ENCODE assay signal across 19 cellular contexts in genomic region chr18:46060359-46060841, GRCh38. TPM values are rescaled to one million over a fixed set of nuclear protein-coding genes. Genes with fewer than 3 reads are reported as not detected.
DNase-seq lines count a peak whose midpoint lies in the region; ATAC-seq and FAIRE-seq lines count a peak whose summit lies in the region.
"Had no signal": no experiment of that assay in that cellular context is flagged by ENCODE, and none has a peak within 500 bp of the region (broad histone marks: within the 10 kb centered on the region; RNA-seq: fewer than 3 reads in every experiment).

No MANE protein-coding gene starts in this region.

- H3K9me3 ChIP-seq in small intestine (ENCODE audit: control insufficient read depth, low read depth): no peaks in the 10 kb centered on the region
- H3K9me3 ChIP-seq: BLaER1 treated with 17β-estradiol and CSF1 and Interleukin-3, amounts not matched to agents 10 nM and 100 nM had no signal

- H3K27ac ChIP-seq in small intestine (ENCODE audit: low read depth in 1 of 2, low read length in 1 of 2): no peak overlapping the region
- H3K27ac ChIP-seq: BLaER1 treated with 17β-estradiol and CSF1 and Interleukin-3, amounts not matched to agents 10 nM and 100 nM had no signal

- H3K4me3 ChIP-seq in small intestine (ENCODE audit: low read depth in 1 of 2, low read length in 2 of 2): no peak overlapping the region
- H3K4me3 ChIP-seq: BLaER1 treated with 17β-estradiol and CSF1 and Interleukin-3, amounts not matched to agents 10 nM and 100 nM had no signal

- WGBS in small intestine, 3 donors: 72 to 84% (median 73%) methylated on average over 3 of the region's 3 CpGs

- intact Hi-C loops in activated naive CD4-positive, alpha-beta T cell treated with anti-CD3 and anti-CD28 coated beads for 36 hours (cut with micrococcal nuclease): no loop called here

- CTCF ChIA-PET in activated CD8-positive, alpha-beta memory T cell treated with anti-CD3 and anti-CD28 coated beads, Interleukin-2, amount 10 ng/mL, durations not matched to agents 7 days and 5 days (lab: Charles Lee): interaction anchor here (0.8 to 2.3 kb wide), 2 partner anchors 10 to 13 kb away, joined by 4 to 13 read pairs; no protein-coding TSS in a partner anchor
- CTCF ChIA-PET in activated naive CD4-positive, alpha-beta T cell treated with anti-CD3 and anti-CD28 coated beads for 36 hours (lab: Charles Lee): interaction anchor here (0.5 to 0.7 kb wide), 2 partner anchors 13 to 146 kb away, joined by 3 read pairs; no protein-coding TSS in a partner anchor

- peaks cover 2% of the 10 kb centered on the region in 2 donors for H3K4me1 ChIP-seq in small intestine (ENCODE audit: control insufficient read depth in 2 of 2, insufficient read depth in 1 of 2, low read depth in 1 of 2, low read length in 1 of 2)

- ATAC-seq in activated CD8-positive, alpha-beta memory T cell treated with anti-CD3 and anti-CD28 coated beads, Interleukin-2, amount 10 ng/mL, durations not matched to agents 7 days and 5 days: no peak
- ATAC-seq in esophagus mucosa: peak; percentile 30
- no peak for ATAC-seq in GM21526 (IDR thresholded peaks at IDR 0.05; ENCODE audit: low FRiP score, unreplicated experiment)

- no peak overlapping the region for H3K27ac Mint-ChIP-seq in activated CD8-positive, alpha-beta memory T cell treated with anti-CD3 and anti-CD28 coated beads, Interleukin-2, amount 10 ng/mL, durations not matched to agents 7 days and 5 days
- no peak overlapping the region for H3K27ac Mint-ChIP-seq in activated naive CD4-positive, alpha-beta T cell treated with anti-CD3 and anti-CD28 coated beads for 36 hours

- no peaks in the 10 kb centered on the region for H3K27me3 Mint-ChIP-seq in activated CD8-positive, alpha-beta memory T cell treated with anti-CD3 and anti-CD28 coated beads, Interleukin-2, amount 10 ng/mL, durations not matched to agents 7 days and 5 days
- no peaks in the 10 kb centered on the region for H3K27me3 Mint-ChIP-seq in activated naive CD4-positive, alpha-beta T cell treated with anti-CD3 and anti-CD28 coated beads for 36 hours (ENCODE audit: low read depth)

- FAIRE-seq in small intestine (lab: Jason Lieb, UNC): no peak
- FAIRE-seq: HTR-8/SVneo, RCC 7860 had no signal

- peaks cover 21% of the 10 kb centered on the region for H3K4me1 Mint-ChIP-seq in activated CD8-positive, alpha-beta memory T cell treated with anti-CD3 and anti-CD28 coated beads, Interleukin-2, amount 10 ng/mL, durations not matched to agents 7 days and 5 days
- peaks cover 20% of the 10 kb centered on the region for H3K4me1 Mint-ChIP-seq in activated naive CD4-positive, alpha-beta T cell treated with anti-CD3 and anti-CD28 coated beads for 36 hours (ENCODE audit: low read depth)

- no peaks in the 10 kb centered on the region for H3K36me3 ChIP-seq in small intestine (ENCODE audit: control insufficient read depth in 2 of 2, insufficient read depth in 2 of 2, low read length in 2 of 2)
- H3K36me3 ChIP-seq: BLaER1 treated with 17β-estradiol and CSF1 and Interleukin-3, amounts not matched to agents 10 nM and 100 nM had no signal

- H3K4me3 Mint-ChIP-seq in activated CD8-positive, alpha-beta memory T cell treated with anti-CD3 and anti-CD28 coated beads, Interleukin-2, amount 10 ng/mL, durations not matched to agents 7 days and 5 days: no peak overlapping the region
- no peak overlapping the region for H3K4me3 Mint-ChIP-seq in activated naive CD4-positive, alpha-beta T cell treated with anti-CD3 and anti-CD28 coated beads for 36 hours

- peak; percentile 30 for DNase-seq in activated CD8-positive, alpha-beta memory T cell treated with anti-CD3 and anti-CD28 coated beads for 24 hours
- DNase-seq in activated CD8-positive, alpha-beta memory T cell treated with anti-CD3 and anti-CD28 coated beads, Interleukin-2, amount 10 ng/mL, durations not matched to agents 7 days and 5 days: no peak
- DNase-seq in OCI-M2 (lab: John Stamatoyannopoulos, UW; ENCODE audit: unreplicated experiment) (peak; percentile 78), small intestine (peak; percentile 53), ecto neural progenitor cell (ENCODE audit: low spot score) (no peak)
- no peak for DNase-seq in activated naive CD4-positive, alpha-beta T cell treated with anti-CD3 and anti-CD28 coated beads for 36 hours
- DNase-seq: 8988T, DMS53, HCEC 1CT, KG1, NCI-H2029, NCI-H2171 treated with DMSO at 0.1 percent for 48 hours, NCI-H774, SHP77 had no signal

- H3K27me3 ChIP-seq in small intestine (ENCODE audit: control insufficient read depth in 2 of 2, insufficient read depth in 2 of 2, low read length in 2 of 2): no peaks in the 10 kb centered on the region
- H3K27me3 ChIP-seq: BLaER1 treated with 17β-estradiol and CSF1 and Interleukin-3, amounts not matched to agents 10 nM and 100 nM had no signal

- H3K9me3 Mint-ChIP-seq in activated CD8-positive, alpha-beta memory T cell treated with anti-CD3 and anti-CD28 coated beads, Interleukin-2, amount 10 ng/mL, durations not matched to agents 7 days and 5 days (ENCODE audit: low read depth): no peaks in the 10 kb centered on the region
- no peaks in the 10 kb centered on the region for H3K9me3 Mint-ChIP-seq in activated naive CD4-positive, alpha-beta T cell treated with anti-CD3 and anti-CD28 coated beads for 36 hours

- H3K36me3 Mint-ChIP-seq in activated CD8-positive, alpha-beta memory T cell treated with anti-CD3 and anti-CD28 coated beads, Interleukin-2, amount 10 ng/mL, durations not matched to agents 7 days and 5 days: no peaks in the 10 kb centered on the region
- H3K36me3 Mint-ChIP-seq in activated naive CD4-positive, alpha-beta T cell treated with anti-CD3 and anti-CD28 coated beads for 36 hours (ENCODE audit: low read depth): no peaks in the 10 kb centered on the region

RNA-seq across cellular contexts. Expression of gene PSTPIP2, which starts 11.7 kb away (rescaled TPM):
- 10 to 100 TPM in 1 of 2 experiments, 1 to 10 TPM in 1; 4.1 to 16.1 TPM for total RNA-seq in activated CD8-positive, alpha-beta memory T cell treated with anti-CD3 and anti-CD28 coated beads, Interleukin-2, amount 10 ng/mL, durations not matched to agents 7 days and 5 days
- total RNA-seq in esophagus mucosa: 4.7 TPM
- 1 to 10 TPM; 2.0 to 4.6 (median 3.8) TPM for polyA plus RNA-seq in small intestine
- total RNA-seq in activated naive CD4-positive, alpha-beta T cell treated with anti-CD3 and anti-CD28 coated beads for 36 hours: 10 to 100 TPM; 14.3 TPM

RNA-seq across cellular contexts. Expression of gene ATP5F1A, which starts 37.7 kb away (rescaled TPM):
- 100 to 1,000 TPM; 341 to 485 TPM for total RNA-seq in activated CD8-positive, alpha-beta memory T cell treated with anti-CD3 and anti-CD28 coated beads, Interleukin-2, amount 10 ng/mL, durations not matched to agents 7 days and 5 days
- total RNA-seq in esophagus mucosa: 466 TPM
- 100 to 1,000 TPM; 585 to 675 (median 631) TPM for polyA plus RNA-seq in small intestine
- 100 to 1,000 TPM; 467 TPM for total RNA-seq in activated naive CD4-positive, alpha-beta T cell treated with anti-CD3 and anti-CD28 coated beads for 36 hours

RNA-seq across cellular contexts. Expression of gene HAUS1, which starts 43.8 kb away (rescaled TPM):
- total RNA-seq in activated CD8-positive, alpha-beta memory T cell treated with anti-CD3 and anti-CD28 coated beads, Interleukin-2, amount 10 ng/mL, durations not matched to agents 7 days and 5 days: 10 to 100 TPM; 57.4 to 59.2 TPM
- total RNA-seq in esophagus mucosa: 18.4 TPM
- polyA plus RNA-seq in small intestine: 10 to 100 TPM; 15.7 to 32.7 (median 23.2) TPM
- 10 to 100 TPM; 59.4 to 60.9 TPM for total RNA-seq in activated naive CD4-positive, alpha-beta T cell treated with anti-CD3 and anti-CD28 coated beads for 36 hours

Comparison
In these comparisons a context has a peak if more than half of its experiments do, and no peak if none do; other contexts are left out.
1. DNase-seq: peak in activated CD8-positive, alpha-beta memory T cell treated with anti-CD3 and anti-CD28 coated beads for 24 hours (single experiment), OCI-M2 (single experiment) and small intestine (single experiment); none in activated CD8-positive, alpha-beta memory T cell treated with anti-CD3 and anti-CD28 coated beads, Interleukin-2, amount 10 ng/mL, durations not matched to agents 7 days and 5 days (single experiment), activated naive CD4-positive, alpha-beta T cell treated with anti-CD3 and anti-CD28 coated beads for 36 hours (single experiment) and ecto neural progenitor cell (single experiment).